9 cellular contexts compared by ENCODE assay signal in genomic region chr6:165662041-165662491, GRCh38. TPM values are rescaled to one million over a fixed set of nuclear protein-coding genes. Genes with fewer than 3 reads are reported as not detected.
DNase-seq lines count a peak whose midpoint lies in the region; ATAC-seq and FAIRE-seq lines count a peak whose summit lies in the region.
"Had no signal": no experiment of that assay in that cellular context is flagged by ENCODE, and none has a peak within 500 bp of the region (broad histone marks: within the 10 kb centered on the region; RNA-seq: fewer than 3 reads in every experiment).

No MANE protein-coding gene starts in this region.

- peak overlapping the region; percentile 60 for H3K4me3 ChIP-seq in iPS-15b (ENCODE audit: low read depth, low read length)
- peak overlapping the region; percentile 18 to 51 for H3K4me3 ChIP-seq in small intestine (ENCODE audit: low read depth in 1 of 2, low read length in 2 of 2)

- DNase-seq in GM19239 (ENCODE audit: insufficient read length, low spot score) = peak; percentile 36
- DNase-seq in SK-MEL-5 (ENCODE audit: low read depth, low spot score) = peak; percentile 30
- no peak for DNase-seq in small intestine
- DNase-seq in activated effector memory CD4-positive, alpha-beta T cell treated with Interleukin-2 at 50 U/mL for 16 hours = no peak
- no peak for DNase-seq in NCI-H82 treated with DMSO at 0.1 percent for 48 hours (lab: John Stamatoyannopoulos, UW; ENCODE audit: unreplicated experiment)
- DNase-seq in HCEC 1CT = no peak
- DNase-seq: NCI-H1417 had no signal

- ATAC-seq in GM21526 (IDR thresholded peaks at IDR 0.05; ENCODE audit: low FRiP score, unreplicated experiment) = no peak

- in situ Hi-C loops in SK-MEL-5 (cut with HindIII; ENCODE audit: low pct_unique_long_range_greater_than_20kb, low sequenced_read_pairs) = no loop called here

- H3K9ac ChIP-seq in iPS-15b (ENCODE audit: low read depth, low read length) = no peak overlapping the region

- FAIRE-seq in GM19239 (lab: Jason Lieb, UNC) (no peak), small intestine (lab: Jason Lieb, UNC) (no peak)

- H3K9me3 ChIP-seq in iPS-15b (ENCODE audit: control insufficient read depth, insufficient read depth, low read length) (no peaks in the 10 kb centered on the region), small intestine (ENCODE audit: control insufficient read depth, low read depth) (no peaks in the 10 kb centered on the region)

- peaks cover 87% of the 10 kb centered on the region for H3K27me3 ChIP-seq in iPS-15b (ENCODE audit: control insufficient read depth, insufficient read depth, low read length)
- peaks cover 7 to 16% of the 10 kb centered on the region in 2 donors for H3K27me3 ChIP-seq in small intestine (ENCODE audit: control insufficient read depth in 2 of 2, insufficient read depth in 2 of 2, low read length in 2 of 2)

- 0 to 1% (median 0%) methylated on average over 7 to 55 of the region's 55 CpGs for WGBS in small intestine, 3 donors

- H3K4me1 ChIP-seq in iPS-15b (ENCODE audit: control insufficient read depth, insufficient read depth, low read length) (peaks cover 8% of the 10 kb centered on the region), small intestine (ENCODE audit: control insufficient read depth in 2 of 2, insufficient read depth in 1 of 2, low read depth in 1 of 2, low read length in 1 of 2) (peaks cover 0 to 2% of the 10 kb centered on the region in 2 donors)

- H3K36me3 ChIP-seq in iPS-15b (ENCODE audit: control insufficient read depth, insufficient read depth, low read length) (no peaks in the 10 kb centered on the region), small intestine (ENCODE audit: control insufficient read depth in 2 of 2, insufficient read depth in 2 of 2, low read length in 2 of 2) (no peaks in the 10 kb centered on the region)

- H3K27ac ChIP-seq in small intestine (ENCODE audit: low read depth in 1 of 2, low read length in 1 of 2) = no peak overlapping the region

RNA-seq across cellular contexts. Expression of gene PDE10A, which starts 1.0 kb away (rescaled TPM):
- 161 TPM in 2 replicates for total RNA-seq in SK-MEL-5 (2014; rRNA removed; shearing (Covaris generic))
- polyA plus RNA-seq in SK-MEL-5 (2015; cell fraction: cytosol; rRNA removed) = 108 and 125 TPM in 2 replicates
- 180 and 215 TPM in 2 replicates for polyA plus RNA-seq in SK-MEL-5 (2015; cell fraction: nucleus; rRNA removed)
- 1 to 10 TPM in 1 of 3 donors, under 1 TPM in 2; 0.22 to 2.0 (median 0.54) TPM for polyA plus RNA-seq in small intestine

Comparison
In these comparisons a context has a peak if more than half of its experiments do, and no peak if none do; other contexts are left out.
1. DNase-seq: peak in GM19239 (single experiment) and SK-MEL-5 (single experiment); none in small intestine (single experiment), activated effector memory CD4-positive, alpha-beta T cell treated with Interleukin-2 at 50 U/mL for 16 hours (single experiment), NCI-H82 treated with DMSO at 0.1 percent for 48 hours (single experiment) and HCEC 1CT (single experiment).